In the genomic region with DNA sequence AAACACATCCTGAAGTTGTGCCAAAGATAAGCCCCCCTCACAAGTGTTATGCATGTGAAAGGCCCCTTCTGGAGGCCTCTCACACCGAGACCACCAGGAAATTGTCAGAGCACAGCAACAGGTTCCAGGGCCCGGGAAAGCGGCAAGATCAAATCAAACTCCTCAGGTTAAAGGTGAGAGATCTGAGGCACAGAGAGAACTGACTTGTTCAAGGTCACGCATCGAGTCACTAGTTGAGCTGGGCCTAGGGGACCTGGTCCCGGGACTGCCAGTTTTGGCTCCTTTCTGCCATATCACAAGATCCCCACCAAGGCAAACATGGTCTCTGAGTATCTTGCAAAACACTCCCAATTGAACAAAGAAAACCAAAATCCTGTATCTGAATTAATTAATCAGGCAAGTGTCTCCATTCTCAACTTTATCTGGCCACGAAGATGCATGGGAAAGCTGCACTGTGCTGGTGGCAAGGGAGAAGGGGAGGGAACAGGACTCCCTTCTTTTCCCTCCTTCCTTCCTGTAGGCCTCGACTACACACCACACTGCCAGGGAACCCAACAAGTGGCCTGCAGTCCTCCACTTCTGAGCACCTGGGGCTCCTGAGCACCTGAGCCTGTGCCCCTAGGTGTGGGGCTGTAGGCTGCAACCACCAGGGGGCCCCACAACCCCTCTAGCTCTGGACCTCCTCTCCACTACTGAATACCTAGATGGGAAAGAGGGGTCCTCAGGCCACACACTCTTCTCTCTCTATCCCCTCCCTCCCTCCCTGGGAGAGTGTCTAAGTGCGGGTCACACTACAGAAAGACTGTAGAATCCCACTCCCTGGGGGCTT, we compare ENCODE assay signal across 8 cellular contexts. TPM values are rescaled to one million over a fixed set of nuclear protein-coding genes. Genes with fewer than 3 reads are reported as not detected.
A peak's percentile ranks its signal among the peaks of the same experiment; 100 is the strongest.
DNase-seq lines count a peak whose midpoint lies in the region; ATAC-seq and TF ChIP-seq lines count a peak whose summit lies in the region.

No MANE protein-coding gene starts in this region.

- no peak for TF ChIP-seq POLR2A in tibial nerve (IDR thresholded peaks at IDR 0.05)

- H3K27me3 ChIP-seq in tibial nerve, result no peaks in the 10 kb centered on the region

- H3K4me1 ChIP-seq in mucosa of descending colon (ENCODE audit: low read depth) (peaks cover 18% of the 10 kb centered on the region), tibial nerve (peaks cover 0 to 15% (median 0%) of the 10 kb centered on the region in 4 donors)

- no peaks in the 10 kb centered on the region for H3K9me3 Mint-ChIP-seq in dendritic cell treated with granulocyte-macrophage colony-stimulating factor and Interleukin-4, amounts not matched to agents 40 ng/mL and 50 ng/mL, for 4 days

- peaks cover 53% of the 10 kb centered on the region for H3K4me1 Mint-ChIP-seq in dendritic cell treated with granulocyte-macrophage colony-stimulating factor and Interleukin-4, amounts not matched to agents 40 ng/mL and 50 ng/mL, for 4 days (ENCODE audit: low read depth)

- H3K4me3 ChIP-seq in mucosa of descending colon, result no peak overlapping the region
- no peak overlapping the region for H3K4me3 ChIP-seq in tibial nerve

- peak; percentile 67 for TF ChIP-seq CTCF in mucosa of descending colon (IDR thresholded peaks at IDR 0.05)
- TF ChIP-seq CTCF in tibial nerve (IDR thresholded peaks at IDR 0.05), result peak; percentile 35 to 56 (median 43)

- WGBS in tibial nerve, 2 donors, result 85 to 88% methylated on average over 9 of the region's 9 CpGs

- H3K36me3 ChIP-seq in mucosa of descending colon (ENCODE audit: low read depth) (no peaks in the 10 kb centered on the region), tibial nerve (peaks cover 5 to 74% (median 28%) of the 10 kb centered on the region in 3 donors)

- no peak overlapping the region for H3K27ac ChIP-seq in tibial nerve

- H3K27ac Mint-ChIP-seq in dendritic cell treated with granulocyte-macrophage colony-stimulating factor and Interleukin-4, amounts not matched to agents 40 ng/mL and 50 ng/mL, for 4 days, result peak overlapping the region; percentile 28

- ATAC-seq in HG02798 (IDR thresholded peaks at IDR 0.05; ENCODE audit: poor library complexity, unreplicated experiment) (peak; percentile 39), mucosa of descending colon (peak; percentile 78), GM18858 (IDR thresholded peaks at IDR 0.05; ENCODE audit: unreplicated experiment) (no peak)

- DNase-seq in AG08395 (ENCODE audit: low spot score), result peak; percentile 22
- DNase-seq in activated CD4-positive, alpha-beta T cell treated with anti-CD3 and anti-CD28 coated beads for 48 hours, result peak; percentile 72
- DNase-seq in mucosa of descending colon, result peak in 2 of 3 donors; percentile 79 to 80
- no peak for DNase-seq in tibial nerve (ENCODE audit: low spot score in 2 of 2)
- DNase-seq in NCI-H2171 treated with DMSO at 0.1 percent for 48 hours (lab: John Stamatoyannopoulos, UW), result no peak

- no peak overlapping the region for H3K4me3 Mint-ChIP-seq in dendritic cell treated with granulocyte-macrophage colony-stimulating factor and Interleukin-4, amounts not matched to agents 40 ng/mL and 50 ng/mL, for 4 days

- TF ChIP-seq EP300 in tibial nerve (IDR thresholded peaks at IDR 0.05), result no peak

- peaks cover 96% of the 10 kb centered on the region for H3K36me3 Mint-ChIP-seq in dendritic cell treated with granulocyte-macrophage colony-stimulating factor and Interleukin-4, amounts not matched to agents 40 ng/mL and 50 ng/mL, for 4 days (ENCODE audit: low read depth)

- H3K9me3 ChIP-seq in mucosa of descending colon, result no peaks in the 10 kb centered on the region
- no peaks in the 10 kb centered on the region for H3K9me3 ChIP-seq in tibial nerve

- intact Hi-C loops in dendritic cell treated with granulocyte-macrophage colony-stimulating factor and Interleukin-4, amounts not matched to agents 40 ng/mL and 50 ng/mL, for 4 days (cut with micrococcal nuclease), result loop anchor here (5.0 kb wide), 2 partner anchors 34 to 94 kb away; no protein-coding TSS in a partner anchor
- intact Hi-C loops in mucosa of descending colon (cut with DNase I, micrococcal nuclease), result loop anchor here in 1 of 2 donors (10.0 kb wide), 1 partner anchor 91 kb away; no protein-coding TSS in a partner anchor

- no peaks in the 10 kb centered on the region for H3K27me3 Mint-ChIP-seq in dendritic cell treated with granulocyte-macrophage colony-stimulating factor and Interleukin-4, amounts not matched to agents 40 ng/mL and 50 ng/mL, for 4 days

RNA-seq across cellular contexts. Expression of gene ANP32A, which starts 37.3 kb away (rescaled TPM):
- 100 to 1,000 TPM; 101 to 113 (median 109) TPM for total RNA-seq in mucosa of descending colon
- 10 to 100 TPM; 33.1 to 65.1 (median 41.1) TPM for total RNA-seq in tibial nerve

Comparison
In these comparisons a context has a peak if more than half of its experiments do, and no peak if none do; other contexts are left out.
1. DNase-seq: peak in AG08395 (single experiment), activated CD4-positive, alpha-beta T cell treated with anti-CD3 and anti-CD28 coated beads for 48 hours (single experiment) and mucosa of descending colon (2 of 3); none in tibial nerve (0 of 2) and NCI-H2171 treated with DMSO at 0.1 percent for 48 hours (single experiment).